ENCODE assay signal across 19 cellular contexts in genomic region chr1:100700586-100700985, GRCh38.
"Had no signal": no experiment of that assay in that cellular context is flagged by ENCODE, and none has a peak within 500 bp of the region (broad histone marks: within the 10 kb centered on the region; RNA-seq: fewer than 3 reads in every experiment).

No MANE protein-coding gene starts in this region.

- H3K27ac ChIP-seq: gastroesophageal sphincter, heart left ventricle, neural progenitor cell, ovary, psoas muscle, skin epidermis, stomach, vagina, WERI-Rb-1 had no signal

- H3K4me1 ChIP-seq: neural progenitor cell, psoas muscle, stomach, vagina had no signal

- H3K9me3 ChIP-seq: gastroesophageal sphincter, ovary, psoas muscle, vagina had no signal

- H3K4me2 ChIP-seq: neural progenitor cell had no signal

- H3K4me3 Mint-ChIP-seq: activated T-cell treated with anti-CD3 and anti-CD28 coated beads, Interleukin-2, amount 50 U/mL, for 72 hours; neural progenitor cell had no signal

- H3K9ac ChIP-seq: neural progenitor cell had no signal

- H3K36me3 ChIP-seq: gastroesophageal sphincter, heart left ventricle, neural progenitor cell, ovary, stomach, vagina, WERI-Rb-1 had no signal

- H3K36me3 Mint-ChIP-seq: neural progenitor cell had no signal

- ATAC-seq: activated T-cell treated with anti-CD3 and anti-CD28 coated beads, Interleukin-2, amount 50 U/mL, for 72 hours; gastroesophageal sphincter; heart left ventricle; left ventricle myocardium superior; psoas muscle; right cardiac atrium had no signal

- H3K27me3 ChIP-seq: gastroesophageal sphincter, heart left ventricle, neural progenitor cell, ovary, stomach, vagina had no signal

- H3K27ac Mint-ChIP-seq: activated T-cell treated with anti-CD3 and anti-CD28 coated beads, Interleukin-2, amount 50 U/mL, for 72 hours; neural progenitor cell had no signal

- H3K9me3 Mint-ChIP-seq: neural progenitor cell had no signal

- H2AFZ ChIP-seq: neural progenitor cell had no signal

- H3K4me3 ChIP-seq: gastroesophageal sphincter, heart left ventricle, neural progenitor cell, ovary, psoas muscle, skin epidermis, stomach, vagina had no signal

- H3K4me1 Mint-ChIP-seq: neural progenitor cell had no signal

- DNase-seq: activated CD4-positive, alpha-beta T cell treated with anti-CD3 and anti-CD28 coated beads, Interleukin-2, amount 50 U/mL, for 4 hours; activated effector memory CD4-positive, alpha-beta T cell treated with anti-CD3 and anti-CD28 coated beads, Interleukin-2, amount 50 U/mL, for 16 hours; activated naive CD4-positive, alpha-beta T cell treated with anti-CD3 and anti-CD28 coated beads, Interleukin-2, amount 50 U/mL, for 16 hours; activated T-cell treated with anti-CD3 and anti-CD28 coated beads, Interleukin-2, amount 50 U/mL, for 72 hours; effector CD4-positive, alpha-beta T cell; heart left ventricle; kidney glomerular epithelial cell; left ventricle myocardium superior; ovary; psoas muscle; right cardiac atrium; stimulated activated CD4-positive, alpha-beta T cell treated with anti-CD3 and anti-CD28 coated beads, Interleukin-4, amount 100 ng/mL, for 1 hour; stomach; trophoblast cell; WERI-Rb-1 had no signal
